In the genomic region with DNA sequence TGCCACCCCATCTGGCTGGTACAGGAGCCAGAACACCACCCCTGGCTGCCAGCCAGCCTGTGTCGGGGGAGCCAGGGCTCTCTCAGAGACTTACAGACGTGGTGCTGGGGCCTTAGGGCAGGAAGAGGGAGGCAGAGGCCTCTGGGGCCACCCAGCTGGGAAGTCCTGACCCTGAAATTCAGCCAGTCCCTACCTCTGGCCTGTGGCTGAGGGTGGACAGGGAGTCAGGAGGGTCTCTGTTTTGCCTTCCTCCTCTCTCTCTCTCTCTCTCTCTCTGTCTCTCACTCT, we compare ENCODE assay signal across 9 cellular contexts. TPM values are rescaled to one million over a fixed set of nuclear protein-coding genes. Genes with fewer than 3 reads are reported as not detected.
DNase-seq lines count a peak whose midpoint lies in the region; ATAC-seq and TF ChIP-seq lines count a peak whose summit lies in the region.
"Had no signal": no experiment of that assay in that cellular context is flagged by ENCODE, and none has a peak within 500 bp of the region (broad histone marks: within the 10 kb centered on the region; RNA-seq: fewer than 3 reads in every experiment).

No MANE protein-coding gene starts in this region.

- intact Hi-C loops in naive thymus-derived CD4-positive, alpha-beta T cell (cut with micrococcal nuclease), result no loop called here

- H4K20me1 ChIP-seq in neural progenitor cell (ENCODE audit: low read depth), result no peaks in the 10 kb centered on the region

- H3K27me3 Mint-ChIP-seq in neural progenitor cell (ENCODE audit: insufficient read depth, low read depth), result peaks cover 17% of the 10 kb centered on the region
- H3K27me3 Mint-ChIP-seq in naive thymus-derived CD4-positive, alpha-beta T cell, result no peaks in the 10 kb centered on the region

- no peak overlapping the region for H3K27ac ChIP-seq in neural progenitor cell
- H3K27ac ChIP-seq in naive thymus-derived CD4-positive, alpha-beta T cell (ENCODE audit: low read depth, low read length), result no peak overlapping the region

- no peak overlapping the region for H3K4me2 ChIP-seq in neural progenitor cell

- H3K9me3 Mint-ChIP-seq in neural progenitor cell, result no peaks in the 10 kb centered on the region
- H3K9me3 Mint-ChIP-seq in naive thymus-derived CD4-positive, alpha-beta T cell, result no peaks in the 10 kb centered on the region
- H3K9me3 Mint-ChIP-seq: IgD-negative memory B cell had no signal

- no peak overlapping the region for H3K4me3 Mint-ChIP-seq in neural progenitor cell
- H3K4me3 Mint-ChIP-seq in naive thymus-derived CD4-positive, alpha-beta T cell, result no peak overlapping the region
- H3K4me3 Mint-ChIP-seq: IgD-negative memory B cell had no signal

- no peaks in the 10 kb centered on the region for H3K27me3 ChIP-seq in neural progenitor cell
- H3K27me3 ChIP-seq in naive thymus-derived CD4-positive, alpha-beta T cell (ENCODE audit: control insufficient read depth in 2 of 2, insufficient read depth in 2 of 2, low read length in 2 of 2), result no peaks in the 10 kb centered on the region

- no peak for TF ChIP-seq CTCF in neural progenitor cell (IDR thresholded peaks at IDR 0.05)

- ATAC-seq in GM18861 (IDR thresholded peaks at IDR 0.05; ENCODE audit: unreplicated experiment), result no peak
- ATAC-seq in naive thymus-derived CD4-positive, alpha-beta T cell, result no peak

- no peaks in the 10 kb centered on the region for H3K36me3 Mint-ChIP-seq in neural progenitor cell
- H3K36me3 Mint-ChIP-seq in naive thymus-derived CD4-positive, alpha-beta T cell, result no peaks in the 10 kb centered on the region
- H3K36me3 Mint-ChIP-seq: IgD-negative memory B cell had no signal

- no peak overlapping the region for H3K9ac ChIP-seq in neural progenitor cell

- H3K79me2 ChIP-seq in neural progenitor cell (ENCODE audit: low read depth), result no peaks in the 10 kb centered on the region

- H3K36me3 ChIP-seq in neural progenitor cell, result no peaks in the 10 kb centered on the region
- H3K36me3 ChIP-seq in naive thymus-derived CD4-positive, alpha-beta T cell (ENCODE audit: control insufficient read depth in 2 of 3, insufficient read depth in 3 of 3, low read length in 3 of 3), result no peaks in the 10 kb centered on the region

- H3K27ac Mint-ChIP-seq in neural progenitor cell, result peak overlapping the region; percentile 51
- peak overlapping the region in 1 of 9 donors; percentile 36 for H3K27ac Mint-ChIP-seq in naive thymus-derived CD4-positive, alpha-beta T cell

- H3K4me1 ChIP-seq in neural progenitor cell, result peaks cover 13% of the 10 kb centered on the region
- H3K4me1 ChIP-seq in naive thymus-derived CD4-positive, alpha-beta T cell (ENCODE audit: control insufficient read depth in 2 of 2, insufficient read depth in 2 of 2, low read length in 2 of 2), result no peaks in the 10 kb centered on the region

- no peaks in the 10 kb centered on the region for H3K9me3 ChIP-seq in neural progenitor cell (ENCODE audit: low read depth)
- no peaks in the 10 kb centered on the region for H3K9me3 ChIP-seq in naive thymus-derived CD4-positive, alpha-beta T cell (ENCODE audit: control insufficient read depth in 2 of 3, low read length in 3 of 3)

- peaks cover 64% of the 10 kb centered on the region for H3K4me1 Mint-ChIP-seq in neural progenitor cell
- H3K4me1 Mint-ChIP-seq in naive thymus-derived CD4-positive, alpha-beta T cell, result no peaks in the 10 kb centered on the region
- H3K4me1 Mint-ChIP-seq: IgD-negative memory B cell had no signal

- CTCF ChIA-PET in naive thymus-derived CD4-positive, alpha-beta T cell (lab: Charles Lee), result interaction anchor here (0.7 to 1.4 kb wide), 2 partner anchors 11 to 79 kb away, joined by 3 read pairs; no protein-coding TSS in a partner anchor

- H2AFZ ChIP-seq in neural progenitor cell (replicated peaks), result no peak overlapping the region

- H3K4me3 ChIP-seq in neural progenitor cell, result no peak overlapping the region
- H3K4me3 ChIP-seq in naive thymus-derived CD4-positive, alpha-beta T cell (ENCODE audit: low read length), result no peak overlapping the region

- DNase-seq in COR-L47 (lab: John Stamatoyannopoulos, UW) (peak; percentile 80), NCI-H2029 treated with DMSO at 0.1 percent for 48 hours (lab: John Stamatoyannopoulos, UW) (peak; percentile 81), dermis blood vessel endothelial cell (peak; percentile 41), neural progenitor cell (ENCODE audit: low spot score) (no peak), GDM1 (lab: John Stamatoyannopoulos, UW) (no peak), cerebellum (ENCODE audit: low spot score) (no peak)
- DNase-seq in naive thymus-derived CD4-positive, alpha-beta T cell, result no peak

- POLR2A ChIA-PET in naive thymus-derived CD4-positive, alpha-beta T cell (lab: Charles Lee), result no interaction called here

- no peaks in the 10 kb centered on the region for H3F3A ChIP-seq in neural progenitor cell (ENCODE audit: low read depth)

RNA-seq across cellular contexts. Expression of gene CDON, which starts 52.5 kb away (rescaled TPM):
- total RNA-seq in dermis blood vessel endothelial cell (3.6 and 4.0 TPM in 2 replicates), neural progenitor cell (ENCODE audit: low replicate concordance) (50.5 and 71.3 TPM in 2 replicates), cerebellum (35.1 TPM)
- total RNA-seq in naive thymus-derived CD4-positive, alpha-beta T cell, result 1 to 10 TPM; 1.5 to 4.8 (median 2.3) TPM
- polyA plus RNA-seq in naive thymus-derived CD4-positive, alpha-beta T cell, result under 1 TPM; 0.24 to 0.69 TPM
- polyA plus RNA-seq: IgD-negative memory B cell had no signal

Comparison
In these comparisons a context has a peak if more than half of its experiments do, and no peak if none do; other contexts are left out.
1. DNase-seq: peak in COR-L47 (single experiment), NCI-H2029 treated with DMSO at 0.1 percent for 48 hours (single experiment) and dermis blood vessel endothelial cell (single experiment); none in neural progenitor cell (single experiment), GDM1 (single experiment), naive thymus-derived CD4-positive, alpha-beta T cell (0 of 9) and cerebellum (single experiment).